Comparison of ENCODE assay signal across 10 cellular contexts in genomic region chr21:46183337-46183909, GRCh38. TPM values are rescaled to one million over a fixed set of nuclear protein-coding genes. Genes with fewer than 3 reads are reported as not detected.
DNase-seq lines count a peak whose midpoint lies in the region; ATAC-seq and TF ChIP-seq lines count a peak whose summit lies in the region.
"Not testable (repeated sequence)": the region's sequence is repeated elsewhere in the genome, so short reads cannot be mapped to it uniquely, and the experiment has no call there.
"Had no signal": no experiment of that assay in that cellular context is flagged by ENCODE, and none has a peak within 500 bp of the region (broad histone marks: within the 10 kb centered on the region; RNA-seq: fewer than 3 reads in every experiment).

No MANE protein-coding gene starts in this region.

- BruUV-seq in mammary epithelial cell (replicated peaks; lab: Mats Ljungman, UMichigan), result not testable (repeated sequence)

- dilution Hi-C loops in mammary epithelial cell (cut with HindIII; ENCODE audit: low sequenced_read_pairs), result not testable (repeated sequence)

- not testable (repeated sequence) for ATAC-seq in RWPE2 (ENCODE audit: low read depth); activated CD8-positive, alpha-beta memory T cell treated with anti-CD3 and anti-CD28 coated beads, Interleukin-2, amount 10 ng/mL, durations not matched to agents 7 days and 5 days

- not testable (repeated sequence) for H4K20me1 ChIP-seq in mammary epithelial cell (ENCODE audit: insufficient read depth, low read length)

- not testable (repeated sequence) for H3K36me3 ChIP-seq in BJ (ENCODE audit: control insufficient read depth, insufficient read depth, low read length); RWPE2 (ENCODE audit: low read depth); mammary epithelial cell (ENCODE audit: insufficient read depth, low read length); skeletal muscle satellite cell (ENCODE audit: insufficient read depth, low read length)

- peak overlapping the region; percentile 30; the same call in 1 of the 2 replicates for H3K27ac ChIP-seq in HL-60 (replicated peaks)
- not testable (repeated sequence) for H3K27ac ChIP-seq in RWPE2 (ENCODE audit: poor library complexity, severe bottlenecking); mammary epithelial cell (ENCODE audit: insufficient read depth, low read depth, low read length)

- H3K4me1 Mint-ChIP-seq in activated CD8-positive, alpha-beta memory T cell treated with anti-CD3 and anti-CD28 coated beads, Interleukin-2, amount 10 ng/mL, durations not matched to agents 7 days and 5 days, result peaks cover 15% of the 10 kb centered on the region
- peaks cover 17% of the 10 kb centered on the region for H3K4me1 Mint-ChIP-seq in glutamatergic neuron (ENCODE audit: low read depth, unreplicated experiment)
- H3K4me1 Mint-ChIP-seq in mesothelial cell of epicardium, result peaks cover 14% of the 10 kb centered on the region

- H3K4me2 ChIP-seq in mammary epithelial cell (ENCODE audit: insufficient read depth, low read depth, low read length) (peak overlapping the region; percentile 98), skeletal muscle satellite cell (ENCODE audit: low read length) (peak overlapping the region; percentile 96)

- H3K27ac Mint-ChIP-seq in activated CD8-positive, alpha-beta memory T cell treated with anti-CD3 and anti-CD28 coated beads, Interleukin-2, amount 10 ng/mL, durations not matched to agents 7 days and 5 days; mesothelial cell of epicardium: not testable (repeated sequence)
- peak overlapping the region; percentile 97 for H3K27ac Mint-ChIP-seq in glutamatergic neuron (ENCODE audit: unreplicated experiment)

- H3K4me1 ChIP-seq in RWPE2 (ENCODE audit: insufficient read depth, poor library complexity, severe bottlenecking), result not testable (repeated sequence)
- H3K4me1 ChIP-seq in mammary epithelial cell (ENCODE audit: insufficient read depth, low read length) (peaks cover 11% of the 10 kb centered on the region), skeletal muscle satellite cell (ENCODE audit: control insufficient read depth, insufficient read depth, low read length) (peaks cover 14% of the 10 kb centered on the region)

- DNase-seq in BJ (ENCODE audit: low read depth); RWPE2 (ENCODE audit: low spot score); activated CD8-positive, alpha-beta memory T cell treated with anti-CD3 and anti-CD28 coated beads, Interleukin-2, amount 10 ng/mL, durations not matched to agents 7 days and 5 days; mammary epithelial cell; glutamatergic neuron; mesothelial cell of epicardium (ENCODE audit: low spot score in 2 of 2, unreplicated experiment in 2 of 2): not testable (repeated sequence)
- peak; percentile 55 to 57 for DNase-seq in HL-60 (ENCODE audit: low read depth in 1 of 2, low spot score in 1 of 2)

- not testable (repeated sequence) for H3K27me3 Mint-ChIP-seq in activated CD8-positive, alpha-beta memory T cell treated with anti-CD3 and anti-CD28 coated beads, Interleukin-2, amount 10 ng/mL, durations not matched to agents 7 days and 5 days; glutamatergic neuron (ENCODE audit: unreplicated experiment); mesothelial cell of epicardium (ENCODE audit: low read depth)

- not testable (repeated sequence) for H2AFZ ChIP-seq in mammary epithelial cell (ENCODE audit: low read depth, low read length)

- not testable (repeated sequence) for H3K27me3 ChIP-seq in BJ (ENCODE audit: control insufficient read depth, insufficient read depth, low read length); HL-60 (ENCODE audit: insufficient read depth, poor library complexity, severe bottlenecking); RWPE2 (ENCODE audit: insufficient read depth, poor library complexity, severe bottlenecking); mammary epithelial cell (ENCODE audit: insufficient read depth, low read length); skeletal muscle satellite cell (ENCODE audit: control insufficient read depth, insufficient read depth, low read length)

- not testable (repeated sequence) for H3K36me3 Mint-ChIP-seq in activated CD8-positive, alpha-beta memory T cell treated with anti-CD3 and anti-CD28 coated beads, Interleukin-2, amount 10 ng/mL, durations not matched to agents 7 days and 5 days; glutamatergic neuron (ENCODE audit: unreplicated experiment); mesothelial cell of epicardium

- CTCF ChIA-PET in BJ (lab: Yijun Ruan, JAX); mammary epithelial cell (lab: Charles Lee; ENCODE audit: low non-redundant PET): not testable (repeated sequence)
- CTCF ChIA-PET in activated CD8-positive, alpha-beta memory T cell treated with anti-CD3 and anti-CD28 coated beads, Interleukin-2, amount 10 ng/mL, durations not matched to agents 7 days and 5 days (lab: Charles Lee), result interaction anchor here (1.1 kb wide), 1 partner anchor 47 kb away, joined by 3 read pairs; no protein-coding TSS in a partner anchor

- H3K9me3 ChIP-seq in RWPE2 (ENCODE audit: severe bottlenecking); mammary epithelial cell (replicated peaks; ENCODE audit: insufficient read depth, low read length); skeletal muscle satellite cell (replicated peaks; ENCODE audit: low read length): not testable (repeated sequence)

- not testable (repeated sequence) for H3K9ac ChIP-seq in mammary epithelial cell (ENCODE audit: insufficient read depth, low read length); skeletal muscle satellite cell (ENCODE audit: low read depth, low read length)

- not testable (repeated sequence) for H3K79me2 ChIP-seq in mammary epithelial cell (ENCODE audit: insufficient read depth, low read length)

- WGBS in mammary epithelial cell (ENCODE audit: low coverage, missing lambda C conversion rate), result 67% methylated on average over 2 of the region's 13 CpGs

- POLR2A ChIA-PET in BJ (lab: Charles Lee), result not testable (repeated sequence)

- not testable (repeated sequence) for H3K9me3 Mint-ChIP-seq in activated CD8-positive, alpha-beta memory T cell treated with anti-CD3 and anti-CD28 coated beads, Interleukin-2, amount 10 ng/mL, durations not matched to agents 7 days and 5 days (ENCODE audit: low read depth); mesothelial cell of epicardium
- peaks cover 13% of the 10 kb centered on the region for H3K9me3 Mint-ChIP-seq in glutamatergic neuron (ENCODE audit: unreplicated experiment)

- H3K4me3 ChIP-seq in BJ (ENCODE audit: low read depth, low read length) (peak overlapping the region; percentile 73), HL-60 (replicated peaks; ENCODE audit: insufficient read depth, low read length) (peak overlapping the region; percentile 61; the same call in 1 of the 2 replicates), RWPE2 (ENCODE audit: severe bottlenecking) (peak overlapping the region; percentile 75), mammary epithelial cell (replicated peaks in 1 of 3; ENCODE audit: insufficient read depth in 1 of 3, low read depth in 2 of 3, low read length in 3 of 3) (peak overlapping the region in 2 of 3 experiments; percentile 86 to 89), skeletal muscle satellite cell (ENCODE audit: low read length) (peak overlapping the region; percentile 77)

- in situ Hi-C loops in mammary epithelial cell (cut with MboI; ENCODE audit: low sequenced_read_pairs in 2 of 2), result not testable (repeated sequence)

- TF ChIP-seq CTCF in BJ (IDR thresholded peaks at IDR 0.05; ENCODE audit: insufficient read depth, low read depth, low read length); HL-60 (IDR thresholded peaks at IDR 0.05; ENCODE audit: insufficient read depth, low read length); RWPE2 (IDR thresholded peaks at IDR 0.05; ENCODE audit: poor library complexity, severe bottlenecking); mammary epithelial cell (conservative IDR thresholded peaks at IDR 0.05 in 1 of 2, IDR thresholded peaks at IDR 0.05 in 1 of 2; ENCODE audit: extremely low read depth in 1 of 2, insufficient read depth in 1 of 2, low read depth in 1 of 2, low read length in 2 of 2); glutamatergic neuron (IDR thresholded peaks at IDR 0.05; ENCODE audit: partially characterized antibody, unreplicated experiment); mesothelial cell of epicardium (IDR thresholded peaks at IDR 0.05; ENCODE audit: unreplicated experiment): not testable (repeated sequence)

- H3K4me3 Mint-ChIP-seq in activated CD8-positive, alpha-beta memory T cell treated with anti-CD3 and anti-CD28 coated beads, Interleukin-2, amount 10 ng/mL, durations not matched to agents 7 days and 5 days, result peak overlapping the region; percentile 28
- H3K4me3 Mint-ChIP-seq in glutamatergic neuron (ENCODE audit: unreplicated experiment), result peak overlapping the region; percentile 91
- H3K4me3 Mint-ChIP-seq in mesothelial cell of epicardium, result peak overlapping the region; percentile 88

- intact Hi-C loops in mammary epithelial cell (cut with micrococcal nuclease), result not testable (repeated sequence)

RNA-seq across cellular contexts. Expression of gene SPATC1L, which starts 0.8 kb away (rescaled TPM):
- polyA plus RNA-seq in BJ (2011; rRNA removed), result 5.6 and 8.4 TPM in 2 replicates
- 2.4 and 3.6 TPM in 2 replicates for polyA minus RNA-seq in BJ (2011; rRNA and poly(A)+ RNA removed)
- 1 to 10 TPM; 4.2 to 4.8 TPM for total RNA-seq in activated CD8-positive, alpha-beta memory T cell treated with anti-CD3 and anti-CD28 coated beads, Interleukin-2, amount 10 ng/mL, durations not matched to agents 7 days and 5 days
- total RNA-seq in mammary epithelial cell, result 1 to 10 TPM in 1 of 2 donors, under 1 TPM in 1; 0.26 to 5.0 TPM
- polyA plus RNA-seq in mammary epithelial cell, result 6.2 TPM
- polyA minus RNA-seq in mammary epithelial cell, result 6.0 TPM
- 58.7 TPM for total RNA-seq in glutamatergic neuron (ENCODE audit: unreplicated experiment)
- total RNA-seq in mesothelial cell of epicardium, result 27.5 to 28.1 TPM (median 27.6 TPM) in 3 replicates
- 8.3 and 13.9 TPM in 2 replicates for total RNA-seq in skeletal muscle satellite cell (2012; rRNA removed)

RNA-seq across cellular contexts. Expression of gene FTCD, which starts 28.0 kb away (rescaled TPM):
- 0.05 and 0.06 TPM in 2 replicates for polyA plus RNA-seq in BJ (2011; rRNA removed)
- not detected in 2 replicates for polyA minus RNA-seq in BJ (2011; rRNA and poly(A)+ RNA removed)
- total RNA-seq in activated CD8-positive, alpha-beta memory T cell treated with anti-CD3 and anti-CD28 coated beads, Interleukin-2, amount 10 ng/mL, durations not matched to agents 7 days and 5 days, result not detected
- total RNA-seq in mammary epithelial cell, result under 1 TPM in 1 of 2 donors, not detected in 1; 0.50 TPM
- not detected for polyA plus RNA-seq in mammary epithelial cell
- polyA minus RNA-seq in mammary epithelial cell, result not detected
- total RNA-seq in glutamatergic neuron (ENCODE audit: unreplicated experiment), result 13.4 TPM
- 8.8 to 12.5 TPM (median 9.6 TPM) in 3 replicates for total RNA-seq in mesothelial cell of epicardium
- not detected in 2 replicates for total RNA-seq in skeletal muscle satellite cell (2012; rRNA removed)
- total RNA-seq: occipital lobe, transverse colon had no signal

RNA-seq across cellular contexts. Expression of gene LSS, which starts 45.2 kb away (rescaled TPM):
- polyA plus RNA-seq in BJ (2011; rRNA removed) (34.6 and 59.9 TPM in 2 replicates), mammary epithelial cell (114 TPM)
- polyA minus RNA-seq in BJ (2011; rRNA and poly(A)+ RNA removed), result 28.4 and 33.7 TPM in 2 replicates
- 10 to 100 TPM; 44.9 to 49.5 TPM for total RNA-seq in activated CD8-positive, alpha-beta memory T cell treated with anti-CD3 and anti-CD28 coated beads, Interleukin-2, amount 10 ng/mL, durations not matched to agents 7 days and 5 days
- total RNA-seq in mammary epithelial cell (100 to 1,000 TPM in 1 of 2 donors, 10 to 100 TPM in 1; 69.2 to 126 TPM), glutamatergic neuron (ENCODE audit: unreplicated experiment) (390 TPM), mesothelial cell of epicardium (78.2 to 85.8 TPM (median 80.6 TPM) in 3 replicates)
- polyA minus RNA-seq in mammary epithelial cell, result 174 TPM
- total RNA-seq in skeletal muscle satellite cell (2012; rRNA removed), result 74.5 and 79.7 TPM in 2 replicates

Comparison
In these comparisons a context has a peak if more than half of its experiments do, and no peak if none do; other contexts are left out.
1. H3K4me3 Mint-ChIP-seq: peak in every context shown above with its lines; median percentile 91 in glutamatergic neuron; 88 in mesothelial cell of epicardium; 28 in activated CD8-positive, alpha-beta memory T cell treated with anti-CD3 and anti-CD28 coated beads, Interleukin-2, amount 10 ng/mL, durations not matched to agents 7 days and 5 days.